Comparison of ENCODE assay signal across 18 cellular contexts in the genomic region with DNA sequence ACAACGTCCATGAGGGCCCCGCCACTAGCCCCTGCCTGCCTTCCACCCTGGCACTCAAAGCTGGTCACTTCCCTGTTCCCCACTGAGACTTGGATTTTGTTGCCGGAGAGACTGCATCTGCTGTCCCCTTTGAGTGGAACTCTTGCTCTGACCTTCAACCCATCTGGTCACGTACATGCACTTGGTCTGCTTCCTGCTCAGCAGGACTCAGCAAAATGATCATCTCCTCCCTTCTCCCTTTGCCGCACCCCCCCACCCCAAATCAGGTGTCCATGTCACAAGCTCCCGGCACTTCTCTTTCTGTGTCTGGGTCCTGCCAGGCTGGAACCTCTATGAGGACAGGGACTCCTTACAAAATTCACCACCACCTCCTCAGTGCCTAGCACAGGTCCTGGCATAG.
DNase-seq lines count a peak whose midpoint lies in the region; ATAC-seq and TF ChIP-seq lines count a peak whose summit lies in the region.
"Had no signal": no experiment of that assay in that cellular context is flagged by ENCODE, and none has a peak within 500 bp of the region (broad histone marks: within the 10 kb centered on the region; RNA-seq: fewer than 3 reads in every experiment).

No MANE protein-coding gene starts in this region.

- peaks cover 43% of the 10 kb centered on the region for H3K4me1 Mint-ChIP-seq in activated CD8-positive, alpha-beta T cell treated with anti-CD3 and anti-CD28 coated beads for 36 hours (ENCODE audit: low read depth)
- peaks cover 62 to 88% of the 10 kb centered on the region in 2 donors for H3K4me1 Mint-ChIP-seq in stimulated activated naive B cell treated with anti-CD40 and anti-IgM and Interleukin-4, amounts not matched to agents 10 μg/mL and 1 μg/mL and 100 μg/mL, for 72 hours

- intact Hi-C loops in Right ventricle myocardium inferior (cut with DNase I) (loop anchor here (10.0 kb wide), 1 partner anchor 183 kb away; a partner anchor contains a TSS), left ventricle myocardium inferior (cut with micrococcal nuclease) (no loop called here), right cardiac atrium (cut with DNase I) (no loop called here)
- intact Hi-C loops in activated CD8-positive, alpha-beta T cell treated with anti-CD3 and anti-CD28 coated beads for 36 hours (cut with micrococcal nuclease): no loop called here

- H3K27me3 Mint-ChIP-seq in activated CD8-positive, alpha-beta T cell treated with anti-CD3 and anti-CD28 coated beads for 36 hours: no peaks in the 10 kb centered on the region
- no peaks in the 10 kb centered on the region for H3K27me3 Mint-ChIP-seq in stimulated activated naive B cell treated with anti-CD40 and anti-IgM and Interleukin-4, amounts not matched to agents 10 μg/mL and 1 μg/mL and 100 μg/mL, for 72 hours

- H3K36me3 ChIP-seq in left ventricle myocardium inferior: no peaks in the 10 kb centered on the region
- no peaks in the 10 kb centered on the region for H3K36me3 ChIP-seq in Karpas-422 (ENCODE audit: insufficient read depth, low read length)
- H3K36me3 ChIP-seq: cardiac muscle cell, MG63, vagina had no signal

- H3K4me1 ChIP-seq in left ventricle myocardium inferior (peaks cover 27% of the 10 kb centered on the region), right cardiac atrium (ENCODE audit: control insufficient read depth, insufficient read depth, low read length) (peaks cover 6% of the 10 kb centered on the region), Karpas-422 (ENCODE audit: low read length) (no peaks in the 10 kb centered on the region)

- no peaks in the 10 kb centered on the region for H4K20me1 ChIP-seq in Karpas-422 (ENCODE audit: insufficient read depth, low read depth, low read length)

- H3K4me3 ChIP-seq in left ventricle myocardium inferior (no peak overlapping the region), right cardiac atrium (ENCODE audit: low read length) (no peak overlapping the region), Karpas-422 (ENCODE audit: low read length) (no peak overlapping the region)
- H3K4me3 ChIP-seq: cardiac muscle cell, MG63, vagina had no signal

- DNase-seq in Right ventricle myocardium inferior (ENCODE audit: missing footprints): no peak
- no peak for DNase-seq in left ventricle myocardium inferior
- no peak for DNase-seq in activated CD8-positive, alpha-beta T cell treated with anti-CD3 and anti-CD28 coated beads for 36 hours
- no peak for DNase-seq in right cardiac atrium
- no peak for DNase-seq in stimulated activated naive B cell treated with anti-CD40 and anti-IgM and Interleukin-4, amounts not matched to agents 10 μg/mL and 1 μg/mL and 100 μg/mL, for 72 hours
- DNase-seq in OCI-M2 (lab: John Stamatoyannopoulos, UW; ENCODE audit: unreplicated experiment): no peak
- no peak for DNase-seq in NCI-H1105 treated with DMSO at 0.1 percent for 48 hours (lab: John Stamatoyannopoulos, UW)
- no peak for DNase-seq in Karpas-422
- DNase-seq: effector CD4-positive, alpha-beta T cell; MG63; NCI-H187; NCI-H446; NK-92 treated with Interleukin-12 subunit alpha and Interleukin-12 subunit beta, amount 100 ng/mL, for 24 hours; nucleus accumbens; retina had no signal

- peak overlapping the region; percentile 36 for H3K27ac Mint-ChIP-seq in activated CD8-positive, alpha-beta T cell treated with anti-CD3 and anti-CD28 coated beads for 36 hours
- H3K27ac Mint-ChIP-seq in stimulated activated naive B cell treated with anti-CD40 and anti-IgM and Interleukin-4, amounts not matched to agents 10 μg/mL and 1 μg/mL and 100 μg/mL, for 72 hours: peak overlapping the region; percentile 98
- H3K27ac Mint-ChIP-seq: mesothelial cell of epicardium had no signal

- no peak overlapping the region for H3K4me2 ChIP-seq in Karpas-422 (ENCODE audit: low read depth, low read length, poor library complexity, severe bottlenecking)

- H3K4me3 Mint-ChIP-seq in activated CD8-positive, alpha-beta T cell treated with anti-CD3 and anti-CD28 coated beads for 36 hours: no peak overlapping the region
- H3K4me3 Mint-ChIP-seq in stimulated activated naive B cell treated with anti-CD40 and anti-IgM and Interleukin-4, amounts not matched to agents 10 μg/mL and 1 μg/mL and 100 μg/mL, for 72 hours: peak overlapping the region in 1 of 2 donors; percentile 47
- H3K4me3 Mint-ChIP-seq: mesothelial cell of epicardium had no signal

- WGBS in right cardiac atrium: 52% methylated on average over 6 of the region's 6 CpGs

- no peak overlapping the region for H3K9ac ChIP-seq in Karpas-422 (ENCODE audit: low read length)

- peaks cover 5% of the 10 kb centered on the region for H3K9me3 ChIP-seq in left ventricle myocardium inferior (replicated peaks)
- H3K9me3 ChIP-seq in right cardiac atrium (ENCODE audit: control insufficient read depth, low read length): no peaks in the 10 kb centered on the region
- no peaks in the 10 kb centered on the region for H3K9me3 ChIP-seq in Karpas-422 (ENCODE audit: low read length)
- H3K9me3 ChIP-seq: MG63, vagina had no signal

- ATAC-seq in Right ventricle myocardium inferior: peak; percentile 51
- no peak for ATAC-seq in activated CD8-positive, alpha-beta T cell treated with anti-CD3 and anti-CD28 coated beads for 36 hours
- peak; percentile 9 to 32 for ATAC-seq in right cardiac atrium
- no peak for ATAC-seq in stimulated activated naive B cell treated with anti-CD40 and anti-IgM and Interleukin-4, amounts not matched to agents 10 μg/mL and 1 μg/mL and 100 μg/mL, for 72 hours (replicated peaks)

- H3K27me3 ChIP-seq in left ventricle myocardium inferior (ENCODE audit: low read depth) (no peaks in the 10 kb centered on the region), right cardiac atrium (ENCODE audit: control insufficient read depth, insufficient read depth) (no peaks in the 10 kb centered on the region), Karpas-422 (ENCODE audit: low read length) (no peaks in the 10 kb centered on the region)
- H3K27me3 ChIP-seq: cardiac muscle cell, MG63, vagina had no signal

- CTCF ChIA-PET in activated CD8-positive, alpha-beta T cell treated with anti-CD3 and anti-CD28 coated beads for 36 hours (lab: Charles Lee): no interaction called here

- no peak overlapping the region for H2AFZ ChIP-seq in Karpas-422 (ENCODE audit: low read length)

- H3K27ac ChIP-seq in left ventricle myocardium inferior (replicated peaks) (no peak overlapping the region), right cardiac atrium (ENCODE audit: low read length) (no peak overlapping the region), Karpas-422 (ENCODE audit: low read length) (no peak overlapping the region)
- H3K27ac ChIP-seq: vagina had no signal

- no peaks in the 10 kb centered on the region for H3K79me2 ChIP-seq in Karpas-422 (ENCODE audit: low read length)

- no peak for TF ChIP-seq CTCF in left ventricle myocardium inferior (IDR thresholded peaks at IDR 0.05; ENCODE audit: borderline replicate concordance)
- no peak for TF ChIP-seq CTCF in activated CD8-positive, alpha-beta T cell treated with anti-CD3 and anti-CD28 coated beads for 36 hours (IDR thresholded peaks at IDR 0.05)

- H3K9me2 ChIP-seq in Karpas-422 (replicated peaks; ENCODE audit: insufficient read depth, low read length): no peaks in the 10 kb centered on the region

- H3K9me3 Mint-ChIP-seq in activated CD8-positive, alpha-beta T cell treated with anti-CD3 and anti-CD28 coated beads for 36 hours: peaks cover 18% of the 10 kb centered on the region
- H3K9me3 Mint-ChIP-seq in stimulated activated naive B cell treated with anti-CD40 and anti-IgM and Interleukin-4, amounts not matched to agents 10 μg/mL and 1 μg/mL and 100 μg/mL, for 72 hours: peaks cover 14 to 20% of the 10 kb centered on the region in 2 donors
- H3K9me3 Mint-ChIP-seq: mesothelial cell of epicardium had no signal

- POLR2A ChIA-PET in activated CD8-positive, alpha-beta T cell treated with anti-CD3 and anti-CD28 coated beads for 36 hours (lab: Charles Lee): no interaction called here

- peaks cover 20% of the 10 kb centered on the region for H3K36me3 Mint-ChIP-seq in activated CD8-positive, alpha-beta T cell treated with anti-CD3 and anti-CD28 coated beads for 36 hours (ENCODE audit: low read depth)
- H3K36me3 Mint-ChIP-seq in stimulated activated naive B cell treated with anti-CD40 and anti-IgM and Interleukin-4, amounts not matched to agents 10 μg/mL and 1 μg/mL and 100 μg/mL, for 72 hours: peaks cover 52 to 75% of the 10 kb centered on the region in 2 donors
- H3K36me3 Mint-ChIP-seq: mesothelial cell of epicardium had no signal

Comparison
In these comparisons a context has a peak if more than half of its experiments do, and no peak if none do; other contexts are left out.
1. ATAC-seq: peak in Right ventricle myocardium inferior (single experiment) and right cardiac atrium (2 of 2); none in activated CD8-positive, alpha-beta T cell treated with anti-CD3 and anti-CD28 coated beads for 36 hours (single experiment) and stimulated activated naive B cell treated with anti-CD40 and anti-IgM and Interleukin-4, amounts not matched to agents 10 μg/mL and 1 μg/mL and 100 μg/mL, for 72 hours (0 of 2).